Comparison of ENCODE assay signal across 29 cellular contexts in genomic region chr5:38655691-38656090, GRCh38.
"Had no signal": no experiment of that assay in that cellular context is flagged by ENCODE, and none has a peak within 500 bp of the region (broad histone marks: within the 10 kb centered on the region; RNA-seq: fewer than 3 reads in every experiment).

No MANE protein-coding gene starts in this region.

- H3K27ac Mint-ChIP-seq: naive thymus-derived CD8-positive, alpha-beta T cell; natural killer cell treated with Interleukin-12 subunit alpha and Interleukin-12 subunit beta and Interleukin-15 and Interleukin-18, amount 100 ng/mL, for 72 hours; nephron progenitor cell; progenitor cell of endocrine pancreas; stimulated activated effector memory CD8-positive, alpha-beta T cell treated with anti-CD3 and anti-CD28 coated beads, Interleukin-12 subunit alpha, Interleukin-12 subunit beta, amount 100 ng/mL, for 72 hours; stimulated activated naive B cell treated with anti-CD40 and anti-IgM and Interleukin-4, amounts not matched to agents 10 μg/mL and 1 μg/mL and 100 μg/mL, for 72 hours; stimulated activated naive CD8-positive, alpha-beta T cell treated with anti-CD3 and anti-CD28 coated beads, Interleukin-15, Interleukin-2, amounts not matched to agents 100 ng/mL and 50 ng/mL, for 24 hours; type B pancreatic cell had no signal

- H3K36me3 Mint-ChIP-seq: naive thymus-derived CD8-positive, alpha-beta T cell; natural killer cell treated with Interleukin-12 subunit alpha and Interleukin-12 subunit beta and Interleukin-15 and Interleukin-18, amount 100 ng/mL, for 72 hours; stimulated activated effector memory CD8-positive, alpha-beta T cell treated with anti-CD3 and anti-CD28 coated beads, Interleukin-12 subunit alpha, Interleukin-12 subunit beta, amount 100 ng/mL, for 72 hours; stimulated activated naive B cell treated with anti-CD40 and anti-IgM and Interleukin-4, amounts not matched to agents 10 μg/mL and 1 μg/mL and 100 μg/mL, for 72 hours; type B pancreatic cell had no signal

- H2AFZ ChIP-seq: parathyroid adenoma had no signal

- ATAC-seq: naive thymus-derived CD8-positive, alpha-beta T cell; natural killer cell treated with Interleukin-12 subunit alpha and Interleukin-12 subunit beta and Interleukin-15 and Interleukin-18, amount 100 ng/mL, for 72 hours; psoas muscle; right cardiac atrium; right lobe of liver; stimulated activated effector memory CD8-positive, alpha-beta T cell treated with anti-CD3 and anti-CD28 coated beads, Interleukin-12 subunit alpha, Interleukin-12 subunit beta, amount 100 ng/mL, for 72 hours; stimulated activated naive B cell treated with anti-CD40 and anti-IgM and Interleukin-4, amounts not matched to agents 10 μg/mL and 1 μg/mL and 100 μg/mL, for 72 hours; upper lobe of right lung had no signal

- H3K27me3 ChIP-seq: ovary, sigmoid colon, stomach, thyroid gland, transverse colon, upper lobe of right lung, uterus had no signal

- H3K9me3 Mint-ChIP-seq: naive thymus-derived CD8-positive, alpha-beta T cell; natural killer cell treated with Interleukin-12 subunit alpha and Interleukin-12 subunit beta and Interleukin-15 and Interleukin-18, amount 100 ng/mL, for 72 hours; nephron progenitor cell; neural crest cell; stimulated activated effector memory CD8-positive, alpha-beta T cell treated with anti-CD3 and anti-CD28 coated beads, Interleukin-12 subunit alpha, Interleukin-12 subunit beta, amount 100 ng/mL, for 72 hours; stimulated activated naive B cell treated with anti-CD40 and anti-IgM and Interleukin-4, amounts not matched to agents 10 μg/mL and 1 μg/mL and 100 μg/mL, for 72 hours; stimulated activated naive CD8-positive, alpha-beta T cell treated with anti-CD3 and anti-CD28 coated beads, Interleukin-15, Interleukin-2, amounts not matched to agents 100 ng/mL and 50 ng/mL, for 24 hours; type B pancreatic cell had no signal

- H3K4me1 ChIP-seq: parathyroid adenoma, right lobe of liver, sigmoid colon, transverse colon, upper lobe of right lung, uterus had no signal

- H3K36me3 ChIP-seq: ovary, right lobe of liver, sigmoid colon, stomach, thoracic aorta, thyroid gland, transverse colon, upper lobe of right lung, uterus had no signal

- H3K4me3 Mint-ChIP-seq: naive thymus-derived CD8-positive, alpha-beta T cell; natural killer cell treated with Interleukin-12 subunit alpha and Interleukin-12 subunit beta and Interleukin-15 and Interleukin-18, amount 100 ng/mL, for 72 hours; nephron progenitor cell; neural crest cell; stimulated activated effector memory CD8-positive, alpha-beta T cell treated with anti-CD3 and anti-CD28 coated beads, Interleukin-12 subunit alpha, Interleukin-12 subunit beta, amount 100 ng/mL, for 72 hours; stimulated activated naive B cell treated with anti-CD40 and anti-IgM and Interleukin-4, amounts not matched to agents 10 μg/mL and 1 μg/mL and 100 μg/mL, for 72 hours; stimulated activated naive CD8-positive, alpha-beta T cell treated with anti-CD3 and anti-CD28 coated beads, Interleukin-15, Interleukin-2, amounts not matched to agents 100 ng/mL and 50 ng/mL, for 24 hours; type B pancreatic cell had no signal

- H3K79me2 ChIP-seq: parathyroid adenoma had no signal

- DNase-seq: naive thymus-derived CD8-positive, alpha-beta T cell; nephron progenitor cell; occipital lobe; ovary; posterior cingulate gyrus; psoas muscle; right cardiac atrium; right lobe of liver; sigmoid colon; small intestine; stimulated activated CD4-positive, alpha-beta T cell treated with anti-CD3 and anti-CD28 coated beads, Interleukin-15, amount 100 ng/mL, for 24 hours; stimulated activated CD4-positive, alpha-beta T cell treated with anti-CD3 and anti-CD28 coated beads, Interleukin-2, amount 100 ng/mL, for 24 hours; stimulated activated CD4-positive, alpha-beta T cell treated with anti-CD3 and anti-CD28 coated beads, Interleukin-2, amount 100 ng/mL, for 48 hours; stimulated activated CD4-positive, alpha-beta T cell treated with anti-CD3 and anti-CD28 coated beads, Interleukin-4, amount 100 ng/mL, for 24 hours; stimulated activated naive B cell treated with anti-CD40 and anti-IgM and Interleukin-4, amounts not matched to agents 10 μg/mL and 1 μg/mL and 100 μg/mL, for 72 hours; stimulated activated naive CD4-positive, alpha-beta T cell treated with Interleukin-2 at 50 U/mL for 16 hours; stomach; thyroid gland; transverse colon; upper lobe of right lung; uterus had no signal

- H3K9me3 ChIP-seq: ovary, psoas muscle, right lobe of liver, sigmoid colon, stomach, thoracic aorta, thyroid gland, transverse colon, upper lobe of right lung, uterus had no signal

- H3K9ac ChIP-seq: parathyroid adenoma had no signal

- H3K27me3 Mint-ChIP-seq: progenitor cell of endocrine pancreas, type B pancreatic cell had no signal

- H3K27ac ChIP-seq: ovary, parathyroid adenoma, psoas muscle, right lobe of liver, sigmoid colon, stomach, thoracic aorta, thyroid gland, transverse colon, upper lobe of right lung, uterus had no signal

- H3K4me3 ChIP-seq: ovary, psoas muscle, right lobe of liver, sigmoid colon, stomach, thoracic aorta, thyroid gland, transverse colon, upper lobe of right lung, uterus had no signal
